14 cellular contexts compared by ENCODE assay signal in the genomic region with DNA sequence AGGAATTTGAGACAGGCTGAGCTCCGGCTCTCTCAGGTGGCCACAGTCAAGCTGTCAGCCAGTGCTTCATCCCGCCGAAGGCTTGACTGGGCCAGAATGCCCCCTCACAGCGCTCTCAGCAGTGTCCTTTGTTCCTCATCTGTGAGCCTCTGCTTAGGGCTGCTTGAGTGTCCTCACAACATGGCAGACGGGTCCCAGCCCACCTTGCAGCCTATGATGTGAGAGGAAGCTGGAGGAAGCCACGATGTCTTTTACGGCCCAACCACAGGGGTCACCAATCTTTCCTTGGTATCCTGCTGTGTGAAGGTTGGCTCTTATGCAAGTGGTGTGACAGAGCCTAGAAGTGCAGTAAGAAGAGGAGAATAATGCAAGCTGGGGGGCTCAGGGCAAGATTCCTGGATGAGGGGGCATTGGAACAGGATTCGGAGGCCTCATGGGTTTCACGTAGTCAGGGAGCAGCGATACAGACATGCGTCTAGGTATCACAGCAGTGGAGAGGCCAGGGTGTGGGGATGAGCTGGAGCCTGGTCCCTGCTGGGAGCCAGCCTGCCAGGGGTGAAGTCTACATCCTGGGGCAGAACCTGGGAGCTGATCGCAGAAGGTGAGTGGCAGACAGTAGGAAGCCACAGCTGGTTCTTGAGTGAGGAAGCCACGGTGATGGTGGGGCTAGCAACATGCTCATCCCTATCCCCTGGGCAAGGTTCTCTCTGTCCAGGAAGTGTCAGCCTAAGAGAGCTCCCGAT.
A peak's percentile ranks its signal among the peaks of the same experiment; 100 is the strongest.
DNase-seq lines count a peak whose midpoint lies in the region; ATAC-seq and TF ChIP-seq lines count a peak whose summit lies in the region.
"Had no signal": no experiment of that assay in that cellular context is flagged by ENCODE, and none has a peak within 500 bp of the region (broad histone marks: within the 10 kb centered on the region; RNA-seq: fewer than 3 reads in every experiment).

No MANE protein-coding gene starts in this region.

- H3K27me3 Mint-ChIP-seq in Calu3 (ENCODE audit: unreplicated experiment) (peaks cover 2% of the 10 kb centered on the region), endodermal cell (ENCODE audit: insufficient read depth) (peaks cover 1% of the 10 kb centered on the region)
- no peaks in the 10 kb centered on the region for H3K27me3 Mint-ChIP-seq in stimulated activated memory B cell treated with anti-CD40 and anti-IgM and Interleukin-4, amounts not matched to agents 10 μg/mL and 1 μg/mL and 100 μg/mL, for 72 hours
- no peaks in the 10 kb centered on the region for H3K27me3 Mint-ChIP-seq in activated CD4-positive, alpha-beta T cell treated with anti-CD3 and anti-CD28 coated beads, Interleukin-2, amount 10 ng/mL, durations not matched to agents 24 days and 14 days
- H3K27me3 Mint-ChIP-seq: CD4-positive, alpha-beta T cell had no signal

- H3K4me1 ChIP-seq in endodermal cell (ENCODE audit: control insufficient read depth, insufficient read depth, low read length), result no peaks in the 10 kb centered on the region
- H3K4me1 ChIP-seq: HAP-1 had no signal

- H3K4me3 ChIP-seq in NB4 (ENCODE audit: low read depth, low read length) (no peak overlapping the region), endodermal cell (ENCODE audit: low read length) (no peak overlapping the region)
- H3K4me3 ChIP-seq: GM12878, GM23248, HAP-1 had no signal

- no peaks in the 10 kb centered on the region for H3K27me3 ChIP-seq in endodermal cell (ENCODE audit: control insufficient read depth, insufficient read depth, low read length, poor library complexity, severe bottlenecking)

- no peak overlapping the region for H3K4me3 Mint-ChIP-seq in Calu3 (ENCODE audit: low read depth, unreplicated experiment)
- H3K4me3 Mint-ChIP-seq in endodermal cell, result no peak overlapping the region
- H3K4me3 Mint-ChIP-seq in stimulated activated memory B cell treated with anti-CD40 and anti-IgM and Interleukin-4, amounts not matched to agents 10 μg/mL and 1 μg/mL and 100 μg/mL, for 72 hours, result no peak overlapping the region
- no peak overlapping the region for H3K4me3 Mint-ChIP-seq in activated CD4-positive, alpha-beta T cell treated with anti-CD3 and anti-CD28 coated beads, Interleukin-2, amount 10 ng/mL, durations not matched to agents 24 days and 14 days
- H3K4me3 Mint-ChIP-seq: CD4-positive, alpha-beta T cell had no signal

- H3K36me3 Mint-ChIP-seq in Calu3 (ENCODE audit: insufficient read depth, unreplicated experiment) (no peaks in the 10 kb centered on the region), endodermal cell (ENCODE audit: low read depth) (peaks cover 20% of the 10 kb centered on the region)
- H3K36me3 Mint-ChIP-seq in stimulated activated memory B cell treated with anti-CD40 and anti-IgM and Interleukin-4, amounts not matched to agents 10 μg/mL and 1 μg/mL and 100 μg/mL, for 72 hours, result no peaks in the 10 kb centered on the region
- no peaks in the 10 kb centered on the region for H3K36me3 Mint-ChIP-seq in activated CD4-positive, alpha-beta T cell treated with anti-CD3 and anti-CD28 coated beads, Interleukin-2, amount 10 ng/mL, durations not matched to agents 24 days and 14 days (ENCODE audit: low read depth)

- CTCF ChIA-PET in Calu3 (lab: Charles Lee), result no interaction called here

- H3K27ac ChIP-seq in endodermal cell (ENCODE audit: low read depth, low read length), result no peak overlapping the region
- H3K27ac ChIP-seq: GM23248 had no signal

- no peak for TF ChIP-seq POLR2A in NB4 (IDR thresholded peaks at IDR 0.05; ENCODE audit: extremely low read depth, insufficient read length)

- BruUV-seq in Calu3 (replicated peaks; lab: Mats Ljungman, UMichigan), result no TSS peak

- H3K4me1 Mint-ChIP-seq in Calu3 (ENCODE audit: low read depth, unreplicated experiment), result no peaks in the 10 kb centered on the region
- H3K4me1 Mint-ChIP-seq in endodermal cell, result no peaks in the 10 kb centered on the region
- H3K4me1 Mint-ChIP-seq in stimulated activated memory B cell treated with anti-CD40 and anti-IgM and Interleukin-4, amounts not matched to agents 10 μg/mL and 1 μg/mL and 100 μg/mL, for 72 hours, result no peaks in the 10 kb centered on the region
- H3K4me1 Mint-ChIP-seq in activated CD4-positive, alpha-beta T cell treated with anti-CD3 and anti-CD28 coated beads, Interleukin-2, amount 10 ng/mL, durations not matched to agents 24 days and 14 days, result no peaks in the 10 kb centered on the region

- WGBS in endodermal cell (ENCODE audit: insufficient coverage in 1 of 2, insufficient read length in 1 of 2), 2 experiments, result 87 to 97% methylated on average over 8 to 14 of the region's 14 CpGs

- intact Hi-C loops in Calu3 (cut with micrococcal nuclease; ENCODE audit: unreplicated experiment), result no loop called here
- intact Hi-C loops in activated CD4-positive, alpha-beta T cell treated with anti-CD3 and anti-CD28 coated beads, Interleukin-2, amount 10 ng/mL, durations not matched to agents 24 days and 14 days (cut with micrococcal nuclease), result no loop called here

- DNase-seq in Calu3 (no peak), NB4 (ENCODE audit: low read depth) (peak; percentile 55), endodermal cell (peak; percentile 66), hypothalamus (lab: John Stamatoyannopoulos, UW) (no peak)
- no peak for DNase-seq in activated CD4-positive, alpha-beta T cell treated with anti-CD3 and anti-CD28 coated beads, Interleukin-2, amount 10 ng/mL, durations not matched to agents 24 days and 14 days
- DNase-seq: ACHN; C1 segment of cervical spinal cord; CD4-positive, alpha-beta T cell; DMS79; GM23248 had no signal

- peak; percentile 2 for ATAC-seq in stimulated activated memory B cell treated with anti-CD40 and anti-IgM and Interleukin-4, amounts not matched to agents 10 μg/mL and 1 μg/mL and 100 μg/mL, for 72 hours
- ATAC-seq in HG03135 (IDR thresholded peaks at IDR 0.05; ENCODE audit: unreplicated experiment), result no peak
- ATAC-seq: GM12878 had no signal

- H3K36me3 ChIP-seq in endodermal cell (ENCODE audit: control insufficient read depth, insufficient read depth, low read length), result no peaks in the 10 kb centered on the region

- TF ChIP-seq CTCF in Calu3 (IDR thresholded peaks at IDR 0.05; ENCODE audit: unreplicated experiment) (no peak), NB4 (IDR thresholded peaks at IDR 0.05; ENCODE audit: low read depth, low read length) (no peak), endodermal cell (conservative IDR thresholded peaks at IDR 0.05) (no peak)

- no peaks in the 10 kb centered on the region for H3K9me3 ChIP-seq in endodermal cell (ENCODE audit: control insufficient read depth, low read length)
- H3K9me3 ChIP-seq: HAP-1 had no signal

- peak overlapping the region; percentile 52 for H3K27ac Mint-ChIP-seq in Calu3 (ENCODE audit: unreplicated experiment)
- peak overlapping the region; percentile 1 for H3K27ac Mint-ChIP-seq in endodermal cell
- H3K27ac Mint-ChIP-seq in stimulated activated memory B cell treated with anti-CD40 and anti-IgM and Interleukin-4, amounts not matched to agents 10 μg/mL and 1 μg/mL and 100 μg/mL, for 72 hours, result no peak overlapping the region
- H3K27ac Mint-ChIP-seq in activated CD4-positive, alpha-beta T cell treated with anti-CD3 and anti-CD28 coated beads, Interleukin-2, amount 10 ng/mL, durations not matched to agents 24 days and 14 days, result no peak overlapping the region
- H3K27ac Mint-ChIP-seq: CD4-positive, alpha-beta T cell had no signal

- no peak overlapping the region for H3K9ac ChIP-seq in endodermal cell (ENCODE audit: extremely low read depth, low read length, poor library complexity, severe bottlenecking)
- H3K9ac ChIP-seq: GM23248 had no signal

- no peaks in the 10 kb centered on the region for H3K9me3 Mint-ChIP-seq in Calu3 (ENCODE audit: low read depth, unreplicated experiment)
- H3K9me3 Mint-ChIP-seq in endodermal cell, result no peaks in the 10 kb centered on the region
- H3K9me3 Mint-ChIP-seq in stimulated activated memory B cell treated with anti-CD40 and anti-IgM and Interleukin-4, amounts not matched to agents 10 μg/mL and 1 μg/mL and 100 μg/mL, for 72 hours, result no peaks in the 10 kb centered on the region
- no peaks in the 10 kb centered on the region for H3K9me3 Mint-ChIP-seq in activated CD4-positive, alpha-beta T cell treated with anti-CD3 and anti-CD28 coated beads, Interleukin-2, amount 10 ng/mL, durations not matched to agents 24 days and 14 days
- H3K9me3 Mint-ChIP-seq: CD4-positive, alpha-beta T cell had no signal

Comparison
In these comparisons a context has a peak if more than half of its experiments do, and no peak if none do; other contexts are left out.
1. DNase-seq: peak in NB4 (single experiment) and endodermal cell (single experiment); none in Calu3 (single experiment), hypothalamus (0 of 51) and activated CD4-positive, alpha-beta T cell treated with anti-CD3 and anti-CD28 coated beads, Interleukin-2, amount 10 ng/mL, durations not matched to agents 24 days and 14 days (single experiment).
2. H3K27ac Mint-ChIP-seq: peak in Calu3 (single experiment) and endodermal cell (single experiment); none in stimulated activated memory B cell treated with anti-CD40 and anti-IgM and Interleukin-4, amounts not matched to agents 10 μg/mL and 1 μg/mL and 100 μg/mL, for 72 hours (single experiment) and activated CD4-positive, alpha-beta T cell treated with anti-CD3 and anti-CD28 coated beads, Interleukin-2, amount 10 ng/mL, durations not matched to agents 24 days and 14 days (single experiment).